In genomic region chr9:72012642-72013041, GRCh38 we compare ENCODE assay signal across 21 cellular contexts. TPM values are rescaled to one million over a fixed set of nuclear protein-coding genes. Genes with fewer than 3 reads are reported as not detected.
DNase-seq lines count a peak whose midpoint lies in the region; ATAC-seq, FAIRE-seq and TF ChIP-seq lines count a peak whose summit lies in the region.
"Had no signal": no experiment of that assay in that cellular context is flagged by ENCODE, and none has a peak within 500 bp of the region (broad histone marks: within the 10 kb centered on the region; RNA-seq: fewer than 3 reads in every experiment).

No MANE protein-coding gene starts in this region.

- H3K27me3 Mint-ChIP-seq in neural crest cell (ENCODE audit: low read depth), result no peaks in the 10 kb centered on the region
- H3K27me3 Mint-ChIP-seq in naive thymus-derived CD8-positive, alpha-beta T cell, result no peaks in the 10 kb centered on the region

- TF ChIP-seq POLR2A in A549 (IDR thresholded peaks at IDR 0.05; ENCODE audit: low read length), result no peak

- peaks cover 8% of the 10 kb centered on the region; the same call in 1 of the 3 replicates for H3K4me1 ChIP-seq in A549

- no peak for TF ChIP-seq RAD21 in A549 (conservative IDR thresholded peaks at IDR 0.05 in 1 of 2, IDR thresholded peaks at IDR 0.05 in 1 of 2)

- H3K27ac Mint-ChIP-seq in neural crest cell (ENCODE audit: unreplicated experiment), result peak overlapping the region; percentile 67
- peak overlapping the region in 2 of 10 donors; percentile 6 to 26 for H3K27ac Mint-ChIP-seq in naive thymus-derived CD8-positive, alpha-beta T cell
- H3K27ac Mint-ChIP-seq: IgD-negative memory B cell had no signal

- no peak for TF ChIP-seq CTCF in A549 (IDR thresholded peaks at IDR 0.05)
- TF ChIP-seq CTCF in bronchial epithelial cell (IDR thresholded peaks at IDR 0.05; ENCODE audit: insufficient read depth, low read length, severe bottlenecking), result no peak
- TF ChIP-seq CTCF in neural crest cell (conservative IDR thresholded peaks at IDR 0.05), result no peak
- no peak for TF ChIP-seq CTCF in brain microvascular endothelial cell (IDR thresholded peaks at IDR 0.05; ENCODE audit: low read depth, low read length, missing control alignments)

- POLR2A ChIA-PET in A549 (lab: Yijun Ruan, JAX), result interaction anchor here (1.1 kb wide), 1 partner anchor 9 kb away, joined by 4 read pairs; no protein-coding TSS in a partner anchor
- POLR2A ChIA-PET in naive thymus-derived CD8-positive, alpha-beta T cell (lab: Charles Lee), result no interaction called here

- FAIRE-seq in A549 (lab: Jason Lieb, UNC) (no peak), bronchial epithelial cell (lab: Jason Lieb, UNC) (no peak)
- FAIRE-seq: G401.6 had no signal

- H3K4me3 ChIP-seq in A549, result no peak overlapping the region
- no peak overlapping the region for H3K4me3 ChIP-seq in bronchial epithelial cell (ENCODE audit: low read depth, low read length)
- H3K4me3 ChIP-seq in brain microvascular endothelial cell (ENCODE audit: low read depth, low read length), result no peak overlapping the region

- H3K9me3 Mint-ChIP-seq in neural crest cell, result no peaks in the 10 kb centered on the region
- no peaks in the 10 kb centered on the region for H3K9me3 Mint-ChIP-seq in naive thymus-derived CD8-positive, alpha-beta T cell
- H3K9me3 Mint-ChIP-seq: CD14-positive monocyte had no signal

- DNase-seq in A549 (ENCODE audit: low read depth in 1 of 2, low spot score in 1 of 2), result no peak
- DNase-seq in LoVo (ENCODE audit: low spot score), result peak; percentile 63
- peak; percentile 37 for DNase-seq in bronchial epithelial cell (ENCODE audit: low read depth)
- no peak for DNase-seq in neural crest cell (ENCODE audit: low read depth, low spot score)
- no peak for DNase-seq in naive thymus-derived CD8-positive, alpha-beta T cell
- no peak for DNase-seq in brain microvascular endothelial cell
- no peak for DNase-seq in globus pallidus (ENCODE audit: low spot score)
- DNase-seq: DMS79, H7, NCI-H1105 treated with DMSO at 0.1 percent for 48 hours, NCI-H187 treated with DMSO at 0.1 percent for 48 hours, NCI-H2171, NCI-H774, SHP77 had no signal

- H3K4me3 Mint-ChIP-seq in neural crest cell, result no peak overlapping the region
- H3K4me3 Mint-ChIP-seq in naive thymus-derived CD8-positive, alpha-beta T cell, result no peak overlapping the region
- H3K4me3 Mint-ChIP-seq: CD14-positive monocyte, IgD-negative memory B cell had no signal

- in situ Hi-C loops in brain microvascular endothelial cell (cut with HindIII; ENCODE audit: low pct_ligation_motif_present, low sequenced_read_pairs), result no loop called here

- ATAC-seq in A549 (no peak), HG02884 (IDR thresholded peaks at IDR 0.05; ENCODE audit: unreplicated experiment) (no peak)
- no peak for ATAC-seq in naive thymus-derived CD8-positive, alpha-beta T cell

- no peaks in the 10 kb centered on the region for H3K36me3 Mint-ChIP-seq in neural crest cell (ENCODE audit: low read depth)
- H3K36me3 Mint-ChIP-seq in naive thymus-derived CD8-positive, alpha-beta T cell, result peaks cover 0 to 2% (median 0%) of the 10 kb centered on the region in 3 donors
- H3K36me3 Mint-ChIP-seq: CD14-positive monocyte, IgD-negative memory B cell had no signal

- H3K27me3 ChIP-seq in bronchial epithelial cell (ENCODE audit: control insufficient read depth, insufficient read depth, low read length) (no peaks in the 10 kb centered on the region), brain microvascular endothelial cell (replicated peaks) (no peaks in the 10 kb centered on the region)

- CTCF ChIA-PET in A549 (lab: Yijun Ruan, JAX), result interaction anchor here (0.6 to 1.2 kb wide), 4 partner anchors 10 to 46 kb away, joined by 3 to 5 read pairs (median 3); no protein-coding TSS in a partner anchor

- WGBS in A549 (ENCODE audit: missing lambda C conversion rate), result 63% methylated on average over 4 of the region's 4 CpGs

- H3K9me3 ChIP-seq in A549, result no peaks in the 10 kb centered on the region

- no peak for TF ChIP-seq EP300 in A549 (IDR thresholded peaks at IDR 0.05)

- H3K4me2 ChIP-seq in A549, result peak overlapping the region; percentile 14; the same call in 1 of the 3 replicates

- H3K27ac ChIP-seq in A549, result no peak overlapping the region
- H3K27ac ChIP-seq in brain microvascular endothelial cell, result no peak overlapping the region

- H3K4me1 Mint-ChIP-seq in neural crest cell, result peaks cover 11% of the 10 kb centered on the region
- H3K4me1 Mint-ChIP-seq in naive thymus-derived CD8-positive, alpha-beta T cell, result peaks cover 6 to 14% (median 8%) of the 10 kb centered on the region in 4 donors
- H3K4me1 Mint-ChIP-seq: IgD-negative memory B cell had no signal

- H3K36me3 ChIP-seq in bronchial epithelial cell (ENCODE audit: control insufficient read depth, insufficient read depth, low read length) (no peaks in the 10 kb centered on the region), brain microvascular endothelial cell (replicated peaks) (no peaks in the 10 kb centered on the region)

TF ChIP-seq in A549, 52 proteins besides CTCF, POLR2A, EP300 and RAD21:
- no peak for TF ChIP-seq JUN (IDR thresholded peaks at IDR 0.05)
- no peak for TF ChIP-seq RARB (CRISPR knock-in tag; IDR thresholded peaks at IDR 0.05)
- TF ChIP-seq MAZ (IDR thresholded peaks at IDR 0.05; ENCODE audit: borderline replicate concordance, low read depth, low read length), result no peak
- no peak for TF ChIP-seq PBX3 (IDR thresholded peaks at IDR 0.05)
- TF ChIP-seq EHMT2 (IDR thresholded peaks at IDR 0.05; ENCODE audit: low read depth), result no peak
- no peak for TF ChIP-seq ZSCAN20 (CRISPR knock-in tag; IDR thresholded peaks at IDR 0.05)
- no peak for TF ChIP-seq MAFK (IDR thresholded peaks at IDR 0.05; ENCODE audit: partially characterized antibody)
- no peak for TF ChIP-seq JUNB (IDR thresholded peaks at IDR 0.05)
- TF ChIP-seq POLR2AphosphoS2 (conservative IDR thresholded peaks at IDR 0.05; ENCODE audit: low read length), result no peak
- TF ChIP-seq RFX5 (IDR thresholded peaks at IDR 0.05), result no peak
- no peak for TF ChIP-seq REST (IDR thresholded peaks at IDR 0.05)
- no peak for TF ChIP-seq ZNF302 (CRISPR knock-in tag; IDR thresholded peaks at IDR 0.05)
- no peak for TF ChIP-seq USF2 (IDR thresholded peaks at IDR 0.05)
- TF ChIP-seq SREBF2 (IDR thresholded peaks at IDR 0.05), result no peak
- TF ChIP-seq HOXB5 (CRISPR knock-in tag; IDR thresholded peaks at IDR 0.05), result no peak
- no peak for TF ChIP-seq CBX2 (IDR thresholded peaks at IDR 0.05; ENCODE audit: borderline replicate concordance, low read depth)
- no peak for TF ChIP-seq BHLHE40 (IDR thresholded peaks at IDR 0.05; ENCODE audit: low read depth, low read length)

RNA-seq across cellular contexts. Expression of gene C9orf57, which starts 47.8 kb away (rescaled TPM):
- polyA plus RNA-seq in A549 (2011; rRNA removed), result not detected in 2 replicates
- polyA plus RNA-seq in A549 (2012; cell fraction: cytosol; rRNA removed), result not detected in 2 replicates
- not detected in 2 replicates for polyA plus RNA-seq in A549 (2012; cell fraction: nucleus; rRNA removed)
- polyA plus RNA-seq in A549 (2017; fragmentation: RNase III; extraction: RNeasy Plus Mini Kit Qiagen cat#74134 plus additional on column Dnase treatment), result not detected in 3 replicates
- not detected in 2 replicates for polyA minus RNA-seq in A549 (2011; rRNA and poly(A)+ RNA removed)
- not detected in 2 replicates for total RNA-seq in bronchial epithelial cell
- not detected in 2 replicates for total RNA-seq in neural crest cell
- total RNA-seq in naive thymus-derived CD8-positive, alpha-beta T cell, result not detected
- polyA plus RNA-seq in naive thymus-derived CD8-positive, alpha-beta T cell, result not detected
- total RNA-seq: A673, H7, HT-29, NCI-H460 had no signal
- polyA plus RNA-seq: CD14-positive monocyte, IgD-negative memory B cell had no signal

Comparison
In these comparisons a context has a peak if more than half of its experiments do, and no peak if none do; other contexts are left out.
1. DNase-seq: peak in LoVo (single experiment) and bronchial epithelial cell (single experiment); none in A549 (0 of 2), neural crest cell (single experiment), naive thymus-derived CD8-positive, alpha-beta T cell (0 of 10), brain microvascular endothelial cell (single experiment) and globus pallidus (single experiment).